Comparison of ENCODE assay signal across 8 cellular contexts in the genomic region with DNA sequence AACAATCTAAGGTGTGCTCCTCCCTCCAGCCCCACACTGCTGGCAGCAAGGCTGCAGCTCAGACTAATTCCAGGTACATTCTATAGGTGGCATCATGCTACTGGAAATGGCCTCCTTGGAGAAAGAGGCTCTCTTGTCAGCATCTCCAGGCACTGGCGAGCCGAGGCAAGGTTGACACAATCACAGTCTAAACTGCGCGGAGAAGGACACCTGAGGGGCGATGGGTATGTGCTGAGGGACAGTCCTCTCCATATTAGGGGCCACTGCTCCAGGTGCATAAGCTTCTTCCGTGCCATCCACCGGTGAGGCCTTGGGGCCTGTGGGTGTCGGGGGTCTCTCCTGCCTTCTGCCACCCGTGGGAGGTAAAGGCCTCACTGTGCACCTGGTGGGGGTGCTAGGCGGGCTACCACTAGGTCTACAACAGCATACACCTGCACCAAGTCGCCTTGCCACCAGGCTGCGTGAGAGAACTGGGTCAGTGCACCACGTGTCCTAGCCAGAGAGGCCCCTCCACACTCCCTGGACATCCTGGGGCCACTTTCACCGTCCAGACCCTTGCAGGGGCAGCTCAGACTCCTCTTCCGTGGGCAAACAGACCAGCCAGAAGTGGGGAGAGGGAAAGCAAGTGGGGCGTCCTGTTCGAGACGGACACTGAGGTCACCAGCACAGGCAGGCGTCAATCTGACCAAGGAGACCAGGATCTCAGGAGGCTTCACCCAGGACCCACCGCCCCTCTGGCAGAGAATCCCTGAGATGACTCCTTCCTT. TPM values are rescaled to one million over a fixed set of nuclear protein-coding genes. Genes with fewer than 3 reads are reported as not detected.
DNase-seq lines count a peak whose midpoint lies in the region.

No MANE protein-coding gene starts in this region.

- intact Hi-C loops in posterior vena cava (cut with DNase I), result no loop called here

- peak; percentile 23 to 56 for DNase-seq in NCI-H187 (lab: John Stamatoyannopoulos, UW)
- no peak for DNase-seq in NCI-H187 treated with DMSO at 0.1 percent for 48 hours (lab: John Stamatoyannopoulos, UW)
- peak; percentile 68 for DNase-seq in M059J (ENCODE audit: low read depth)
- peak; percentile 42 for DNase-seq in UCSD-AML1 (lab: John Stamatoyannopoulos, UW; ENCODE audit: unreplicated experiment)
- DNase-seq in iPS-NIHi7 (ENCODE audit: extremely low spot score), result peak; percentile 61
- DNase-seq in RKO (ENCODE audit: low spot score), result no peak
- DNase-seq in posterior vena cava (ENCODE audit: low spot score), result no peak
- no peak for DNase-seq in putamen (ENCODE audit: low spot score)

RNA-seq across cellular contexts. Expression of a gene that starts 12.1 kb away (rescaled TPM):
- 7.3 and 11.2 TPM in 2 replicates for total RNA-seq in M059J (2014; rRNA removed; shearing (Covaris generic))
- 1 to 10 TPM; 4.4 to 5.1 TPM for total RNA-seq in posterior vena cava

RNA-seq across cellular contexts. Expression of a gene that starts 30.3 kb away (rescaled TPM):
- 11.6 and 21.2 TPM in 2 replicates for total RNA-seq in M059J (2014; rRNA removed; shearing (Covaris generic))
- 10 to 100 TPM; 11.5 to 14.4 TPM for total RNA-seq in posterior vena cava

RNA-seq across cellular contexts. Expression of a gene that starts 31.0 kb away (rescaled TPM):
- 3.0 and 4.0 TPM in 2 replicates for total RNA-seq in M059J (2014; rRNA removed; shearing (Covaris generic))
- 1 to 10 TPM; 1.6 to 1.8 TPM for total RNA-seq in posterior vena cava

Comparison
In these comparisons a context has a peak if more than half of its experiments do, and no peak if none do; other contexts are left out.
1. DNase-seq: peak in NCI-H187 (2 of 2), M059J (single experiment), UCSD-AML1 (single experiment) and iPS-NIHi7 (single experiment); none in NCI-H187 treated with DMSO at 0.1 percent for 48 hours (single experiment), RKO (single experiment), posterior vena cava (single experiment) and putamen (single experiment).